Comparison of ENCODE assay signal across 8 cellular contexts in genomic region chr2:68943581-68944568, GRCh38. TPM values are rescaled to one million over a fixed set of nuclear protein-coding genes. Genes with fewer than 3 reads are reported as not detected.
DNase-seq lines count a peak whose midpoint lies in the region; ATAC-seq and TF ChIP-seq lines count a peak whose summit lies in the region.

No MANE protein-coding gene starts in this region.

- no peaks in the 10 kb centered on the region for H3K79me2 ChIP-seq in neural cell (replicated peaks; ENCODE audit: insufficient read depth, low read length)

- intact Hi-C loops in tibial artery (cut with DNase I; ENCODE audit: low total_unique reads), result loop anchor here (5.0 kb wide), 1 partner anchor 363 kb away; no protein-coding TSS in a partner anchor

- no peaks in the 10 kb centered on the region for H4K20me1 ChIP-seq in neural cell (ENCODE audit: insufficient read depth)

- no peak for DNase-seq in LNCaP clone FGC (ENCODE audit: low read depth)
- peak; percentile 37 to 80 (median 53) for DNase-seq in Peyer's patch
- DNase-seq in activated T-helper 1 cell treated with Interleukin-2 at 50 U/mL for 16 hours (ENCODE audit: low read depth), result peak; percentile 10
- peak; percentile 70 for DNase-seq in fibroblast of the aortic adventitia (ENCODE audit: low read depth)
- peak; percentile 44 to 75 for DNase-seq in tibial artery

- H3K4me3 ChIP-seq in LNCaP clone FGC (ENCODE audit: low read depth, low read length) (no peak overlapping the region), Peyer's patch (no peak overlapping the region), fibroblast of the aortic adventitia (ENCODE audit: low read depth, low read length) (no peak overlapping the region), neural cell (ENCODE audit: low read length) (no peak overlapping the region), tibial artery (no peak overlapping the region)

- H3K4me1 ChIP-seq in Peyer's patch (no peaks in the 10 kb centered on the region), tibial artery (peaks cover 0 to 10% (median 4%) of the 10 kb centered on the region in 4 donors)

- TF ChIP-seq POLR2A in Peyer's patch (IDR thresholded peaks at IDR 0.05), result no peak

- no peaks in the 10 kb centered on the region for H3K9me2 ChIP-seq in neural cell (ENCODE audit: insufficient read depth, low read length)

- TF ChIP-seq CTCF in GM12873 (IDR thresholded peaks at IDR 0.05; ENCODE audit: insufficient read depth, low read depth, low read length, missing control alignments), result peak; percentile 84
- peak; percentile 61 for TF ChIP-seq CTCF in LNCaP clone FGC (IDR thresholded peaks at IDR 0.05; ENCODE audit: control insufficient read depth, extremely low read depth, insufficient read depth)
- peak; percentile 57 to 87 (median 70) for TF ChIP-seq CTCF in Peyer's patch (IDR thresholded peaks at IDR 0.05)
- TF ChIP-seq CTCF in fibroblast of the aortic adventitia (IDR thresholded peaks at IDR 0.05; ENCODE audit: insufficient read depth, low read length), result peak; percentile 83
- TF ChIP-seq CTCF in neural cell (IDR thresholded peaks at IDR 0.05; ENCODE audit: poor library complexity, severe bottlenecking), result peak; percentile 87
- peak; percentile 85 to 90 for TF ChIP-seq CTCF in tibial artery (IDR thresholded peaks at IDR 0.05)

- no peaks in the 10 kb centered on the region for H3K36me3 ChIP-seq in Peyer's patch
- no peaks in the 10 kb centered on the region for H3K36me3 ChIP-seq in neural cell (ENCODE audit: insufficient read depth, low read length)
- H3K36me3 ChIP-seq in tibial artery, result no peaks in the 10 kb centered on the region

- TF ChIP-seq EP300 in neural cell (conservative IDR thresholded peaks at IDR 0.05; ENCODE audit: poor library complexity, severe bottlenecking), result no peak

- TF ChIP-seq RAD21 in neural cell (conservative IDR thresholded peaks at IDR 0.05), result peak; percentile 72

- no peak overlapping the region for H3K4me2 ChIP-seq in neural cell (ENCODE audit: low read length)

- H3K9me3 ChIP-seq in Peyer's patch, result no peaks in the 10 kb centered on the region
- H3K9me3 ChIP-seq in neural cell (ENCODE audit: low read length), result no peaks in the 10 kb centered on the region
- H3K9me3 ChIP-seq in tibial artery, result peaks cover 0 to 4% (median 0%) of the 10 kb centered on the region in 3 donors

- no peak overlapping the region for H3K9ac ChIP-seq in neural cell (ENCODE audit: low read length)

- H3K27me3 ChIP-seq in Peyer's patch (no peaks in the 10 kb centered on the region), neural cell (ENCODE audit: insufficient read depth, low read depth, low read length) (no peaks in the 10 kb centered on the region), tibial artery (no peaks in the 10 kb centered on the region)

- no peak overlapping the region for H3K27ac ChIP-seq in Peyer's patch
- H3K27ac ChIP-seq in neural cell (ENCODE audit: low read length), result no peak overlapping the region
- H3K27ac ChIP-seq in tibial artery, result peak overlapping the region; percentile 26 to 52

- no peaks in the 10 kb centered on the region for H3F3A ChIP-seq in neural cell (ENCODE audit: insufficient read depth, low read length, poor library complexity, severe bottlenecking)

- ATAC-seq in GM21529 (IDR thresholded peaks at IDR 0.05; ENCODE audit: unreplicated experiment), result no peak

- peak overlapping the region; percentile 11 for H2AFZ ChIP-seq in neural cell (ENCODE audit: low read depth, low read length)

TF ChIP-seq in neural cell, 6 proteins besides CTCF, POLR2A, EP300 and RAD21:
- TF ChIP-seq SMC3 (conservative IDR thresholded peaks at IDR 0.05; ENCODE audit: poor library complexity) (peak; percentile 78), TAF1 (IDR thresholded peaks at IDR 0.05; ENCODE audit: low read depth) (no peak)

RNA-seq across cellular contexts. Expression of gene GKN2, which starts 8.8 kb away (rescaled TPM):
- not detected for total RNA-seq in Peyer's patch
- total RNA-seq in fibroblast of the aortic adventitia (ENCODE audit: low replicate concordance), result not detected in 2 replicates
- not detected in 2 replicates for polyA plus RNA-seq in neural cell
- not detected in 2 replicates for polyA minus RNA-seq in neural cell

RNA-seq across cellular contexts. Expression of gene GKN1, which starts 30.6 kb away (rescaled TPM):
- total RNA-seq in Peyer's patch (not detected), fibroblast of the aortic adventitia (ENCODE audit: low replicate concordance) (not detected in 2 replicates)
- polyA plus RNA-seq in neural cell, result not detected in 2 replicates
- not detected in 2 replicates for polyA minus RNA-seq in neural cell

Comparison
In these comparisons a context has a peak if more than half of its experiments do, and no peak if none do; other contexts are left out.
1. H3K27ac ChIP-seq: peak in tibial artery (2 of 2); none in Peyer's patch (0 of 4) and neural cell (single experiment).
2. Peak in every context shown above with its lines, with median percentiles within 50 percentile points of each other: CTCF ChIP-seq.